17 cellular contexts compared by ENCODE assay signal in the genomic region with DNA sequence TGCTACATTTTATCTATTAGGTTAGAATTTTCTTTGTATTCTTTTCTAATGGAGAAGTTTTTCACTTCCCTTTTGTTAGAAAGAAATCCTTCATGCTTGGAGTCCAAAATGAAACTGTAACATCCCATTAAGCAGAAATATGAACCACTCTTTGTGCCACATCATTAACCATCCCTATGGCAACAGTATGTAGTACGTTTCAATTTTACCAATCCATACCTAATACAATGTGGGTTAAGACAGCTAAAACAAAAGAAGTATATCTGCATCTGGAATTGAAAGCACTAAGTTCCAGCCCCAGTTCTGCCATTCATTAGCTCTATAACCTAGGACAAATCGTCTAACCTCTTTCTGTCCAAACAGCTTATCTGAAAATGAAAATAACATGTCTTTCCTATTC.
A peak's percentile ranks its signal among the peaks of the same experiment; 100 is the strongest.
DNase-seq lines count a peak whose midpoint lies in the region; ATAC-seq and TF ChIP-seq lines count a peak whose summit lies in the region.
"Had no signal": no experiment of that assay in that cellular context is flagged by ENCODE, and none has a peak within 500 bp of the region (broad histone marks: within the 10 kb centered on the region; RNA-seq: fewer than 3 reads in every experiment).

No MANE protein-coding gene starts in this region.

- H3K27me3 Mint-ChIP-seq in activated CD4-positive, alpha-beta T cell treated with anti-CD3 and anti-CD28 coated beads, Interleukin-2, amount 10 ng/mL, durations not matched to agents 24 days and 14 days = no peaks in the 10 kb centered on the region
- H3K27me3 Mint-ChIP-seq: activated CD4-positive, alpha-beta T cell treated with anti-CD3 and anti-CD28 coated beads for 36 hours had no signal

- no peaks in the 10 kb centered on the region for H3K36me3 ChIP-seq in spleen
- H3K36me3 ChIP-seq: cardiac muscle cell, sigmoid colon, upper lobe of left lung had no signal

- H3K27ac Mint-ChIP-seq in activated CD4-positive, alpha-beta T cell treated with anti-CD3 and anti-CD28 coated beads, Interleukin-2, amount 10 ng/mL, durations not matched to agents 24 days and 14 days = no peak overlapping the region
- H3K27ac Mint-ChIP-seq: activated CD4-positive, alpha-beta T cell treated with anti-CD3 and anti-CD28 coated beads for 36 hours had no signal

- DNase-seq in GM20000 (ENCODE audit: low spot score) (peak; percentile 8), COR-L47 (lab: John Stamatoyannopoulos, UW) (no peak), superior temporal gyrus (ENCODE audit: extremely low spot score) (no peak), spleen (no peak)
- no peak for DNase-seq in activated CD4-positive, alpha-beta T cell treated with anti-CD3 and anti-CD28 coated beads, Interleukin-2, amount 10 ng/mL, durations not matched to agents 24 days and 14 days
- DNase-seq: activated CD4-positive, alpha-beta T cell treated with anti-CD3 and anti-CD28 coated beads for 36 hours; activated effector memory CD4-positive, alpha-beta T cell treated with anti-CD3 and anti-CD28 coated beads, Interleukin-2, amount 50 U/mL, for 16 hours; GF-D8; NCI-H774; sigmoid colon; SK-N-SH; upper lobe of left lung had no signal

- H3K4me3 ChIP-seq in spleen = no peak overlapping the region
- H3K4me3 ChIP-seq: cardiac muscle cell, sigmoid colon, upper lobe of left lung had no signal

- no peaks in the 10 kb centered on the region for H3K4me1 ChIP-seq in spleen
- H3K4me1 ChIP-seq: sigmoid colon, upper lobe of left lung had no signal

- intact Hi-C loops in activated CD4-positive, alpha-beta T cell treated with anti-CD3 and anti-CD28 coated beads, Interleukin-2, amount 10 ng/mL, durations not matched to agents 24 days and 14 days (cut with micrococcal nuclease) = no loop called here
- intact Hi-C loops in spleen (cut with DNase I; ENCODE audit: low total_unique reads) = no loop called here

- TF ChIP-seq CTCF in GM20000 (IDR thresholded peaks at IDR 0.05; ENCODE audit: extremely low read depth, missing control alignments) (no peak), spleen (IDR thresholded peaks at IDR 0.05 in 8 of 11, conservative IDR thresholded peaks at IDR 0.05 in 3 of 11) (no peak)

- H3K4me3 Mint-ChIP-seq in activated CD4-positive, alpha-beta T cell treated with anti-CD3 and anti-CD28 coated beads, Interleukin-2, amount 10 ng/mL, durations not matched to agents 24 days and 14 days = no peak overlapping the region
- H3K4me3 Mint-ChIP-seq: activated CD4-positive, alpha-beta T cell treated with anti-CD3 and anti-CD28 coated beads for 36 hours had no signal

- H3K9me3 Mint-ChIP-seq in activated CD4-positive, alpha-beta T cell treated with anti-CD3 and anti-CD28 coated beads, Interleukin-2, amount 10 ng/mL, durations not matched to agents 24 days and 14 days = no peaks in the 10 kb centered on the region

- no peak for TF ChIP-seq POLR2A in spleen (IDR thresholded peaks at IDR 0.05)

- H3K36me3 Mint-ChIP-seq in activated CD4-positive, alpha-beta T cell treated with anti-CD3 and anti-CD28 coated beads, Interleukin-2, amount 10 ng/mL, durations not matched to agents 24 days and 14 days (ENCODE audit: low read depth) = no peaks in the 10 kb centered on the region

- WGBS in spleen, 5 donors = 73 to 83% (median 76%) methylated on average over 2 of the region's 2 CpGs

- H3K4me1 Mint-ChIP-seq in activated CD4-positive, alpha-beta T cell treated with anti-CD3 and anti-CD28 coated beads, Interleukin-2, amount 10 ng/mL, durations not matched to agents 24 days and 14 days = no peaks in the 10 kb centered on the region
- H3K4me1 Mint-ChIP-seq: activated CD4-positive, alpha-beta T cell treated with anti-CD3 and anti-CD28 coated beads for 36 hours had no signal

- no peaks in the 10 kb centered on the region for H3K27me3 ChIP-seq in spleen (replicated peaks in 1 of 7)
- H3K27me3 ChIP-seq: cardiac muscle cell, sigmoid colon, upper lobe of left lung had no signal

- H3K27ac ChIP-seq in spleen = no peak overlapping the region
- H3K27ac ChIP-seq: C4-2B, cardiac muscle cell, sigmoid colon, upper lobe of left lung had no signal

- peaks cover 0 to 8% (median 0%) of the 10 kb centered on the region in 8 donors for H3K9me3 ChIP-seq in spleen
- H3K9me3 ChIP-seq: sigmoid colon, SK-N-SH, upper lobe of left lung had no signal

- peak; percentile 94 for ATAC-seq in GM18511 (IDR thresholded peaks at IDR 0.05; ENCODE audit: unreplicated experiment)
- peak; percentile 93 for ATAC-seq in HG02885 (IDR thresholded peaks at IDR 0.05; ENCODE audit: poor library complexity, unreplicated experiment)
- ATAC-seq in HG03521 (IDR thresholded peaks at IDR 0.05; ENCODE audit: unreplicated experiment) = peak; percentile 91
- ATAC-seq: activated CD4-positive, alpha-beta T cell treated with anti-CD3 and anti-CD28 coated beads for 36 hours had no signal
